ENCODE assay signal across 16 cellular contexts in the genomic region with DNA sequence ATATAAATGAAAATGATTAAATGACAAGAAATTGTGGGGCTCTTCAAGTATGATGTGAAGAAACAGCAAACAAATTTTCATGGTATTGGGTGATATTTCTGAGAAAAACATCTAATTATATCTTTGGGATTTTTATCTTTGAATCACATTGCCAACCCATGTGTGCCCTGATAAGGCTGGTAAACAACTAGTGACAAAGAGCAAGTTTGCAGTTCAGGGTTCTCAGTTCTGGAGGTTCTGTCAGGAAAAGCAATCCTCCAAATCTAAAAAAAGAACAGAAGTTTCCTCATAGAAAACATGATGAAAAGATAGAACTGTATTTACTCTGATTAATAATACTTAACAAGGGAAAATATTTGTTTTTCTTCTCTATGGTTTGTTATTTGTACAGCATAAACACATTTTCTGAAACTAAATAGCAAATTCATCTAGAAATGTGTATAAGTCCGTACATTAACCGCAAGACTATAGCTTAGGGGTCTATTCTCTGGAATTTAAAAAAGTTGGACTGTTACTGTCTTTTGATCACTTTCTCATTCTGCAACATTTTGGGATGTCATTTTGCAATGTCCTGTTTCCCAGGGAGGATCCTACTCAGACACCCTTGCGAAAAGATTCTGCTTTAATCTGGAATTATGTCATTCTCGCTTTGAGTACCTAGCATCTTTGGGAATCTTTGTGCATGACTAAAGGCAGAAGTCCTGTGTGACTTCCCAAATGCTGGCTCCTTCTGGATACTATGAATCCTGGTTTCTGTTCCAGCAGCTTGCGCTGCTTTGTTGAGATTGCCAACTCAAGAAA.
DNase-seq lines count a peak whose midpoint lies in the region; ATAC-seq, FAIRE-seq and TF ChIP-seq lines count a peak whose summit lies in the region.
"Had no signal": no experiment of that assay in that cellular context is flagged by ENCODE, and none has a peak within 500 bp of the region (broad histone marks: within the 10 kb centered on the region; RNA-seq: fewer than 3 reads in every experiment).

No MANE protein-coding gene starts in this region.

- CTCF ChIA-PET in IMR-90 (lab: Yijun Ruan, JAX) = interaction anchor here (1.1 to 3.4 kb wide), 2 partner anchors 551 to 554 kb away, joined by 3 to 21 read pairs; no protein-coding TSS in a partner anchor
- CTCF ChIA-PET in endothelial cell of umbilical vein (lab: Charles Lee) = interaction anchor here (0.6 to 10.0 kb wide), 18 partner anchors 11 to 553 kb away, joined by 3 to 287 read pairs (median 6); partner anchors contain the start of gene ARRDC3
- CTCF ChIA-PET in HepG2 (lab: Yijun Ruan, JAX; ENCODE audit: low intra/inter-chr PET ratio, low total read pairs) = interaction anchor here (1.9 to 3.4 kb wide), 4 partner anchors 65 to 552 kb away, joined by 9 to 64 read pairs (median 11); partner anchors contain the start of gene ARRDC3

- POLR2A ChIA-PET in IMR-90 (lab: Charles Lee; ENCODE audit: unreplicated experiment) (no interaction called here), endothelial cell of umbilical vein (lab: Charles Lee) (no interaction called here), HepG2 (lab: Yijun Ruan, JAX) (interaction anchor here (0.6 kb wide), 1 partner anchor 516 kb away, joined by 3 read pairs; the partner anchor contains the start of gene ARRDC3)

- in situ Hi-C loops in IMR-90 (cut with MboI; ENCODE audit: low sequenced_read_pairs) = loop anchor here (5.0 kb wide), 2 partner anchors 230 to 550 kb away; no protein-coding TSS in a partner anchor
- in situ Hi-C loops in HepG2 (cut with HindIII; ENCODE audit: extremely low pct_ligation_motif_present, low pct_unique_long_range_greater_than_20kb) = loop anchor here (5.0 to 25.0 kb wide), 4 partner anchors 228 to 548 kb away; partner anchors contain the start of gene ARRDC3

- no peak overlapping the region for H3K23ac ChIP-seq in IMR-90 (ENCODE audit: low read depth, low read length)

- no peak overlapping the region for H3K56ac ChIP-seq in IMR-90 (ENCODE audit: extremely low read depth, insufficient read depth, low read length)

- H3K36me3 ChIP-seq in ACC112 (ENCODE audit: insufficient read depth, low read length) (no peaks in the 10 kb centered on the region), IMR-90 (ENCODE audit: control insufficient read depth, insufficient read depth, low read length) (no peaks in the 10 kb centered on the region), endothelial cell of umbilical vein (ENCODE audit: control insufficient read depth in 2 of 2, extremely low read depth in 1 of 2, insufficient read depth in 2 of 2, low read length in 2 of 2) (no peaks in the 10 kb centered on the region), HepG2 (replicated peaks in 1 of 2; ENCODE audit: control insufficient read depth in 1 of 2, insufficient read depth in 2 of 2, low read length in 2 of 2) (no peaks in the 10 kb centered on the region)

- no peak overlapping the region for H3K9ac ChIP-seq in IMR-90 (ENCODE audit: low read depth, low read length)
- H3K9ac ChIP-seq in endothelial cell of umbilical vein (replicated peaks; ENCODE audit: extremely low read depth, insufficient read depth, low read length) = no peak overlapping the region
- no peak overlapping the region for H3K9ac ChIP-seq in HepG2 (ENCODE audit: insufficient read depth, low read depth, low read length)

- no peak overlapping the region for H4K5ac ChIP-seq in IMR-90 (ENCODE audit: low read depth, low read length)

- H3K4me2 ChIP-seq in IMR-90 (ENCODE audit: low read depth, low read length) (no peak overlapping the region), endothelial cell of umbilical vein (ENCODE audit: insufficient read depth, low read length) (no peak overlapping the region), HepG2 (ENCODE audit: low read depth, low read length) (peak overlapping the region; percentile 51)

- no peak overlapping the region for H2BK120ac ChIP-seq in IMR-90 (ENCODE audit: low read depth, low read length)

- H2AK5ac ChIP-seq in IMR-90 (ENCODE audit: low read depth, low read length) = no peak overlapping the region

- intact Hi-C loops in IMR-90 (cut with micrococcal nuclease) = loop anchor here (1.0 to 5.0 kb wide), 4 partner anchors 66 to 552 kb away; partner anchors contain the start of gene ARRDC3
- intact Hi-C loops in endothelial cell of umbilical vein (cut with micrococcal nuclease) = loop anchor here (1.0 to 2.0 kb wide), 5 partner anchors 66 to 552 kb away; no protein-coding TSS in a partner anchor
- intact Hi-C loops in HepG2 (cut with micrococcal nuclease; ENCODE audit: unreplicated experiment) = loop anchor here (1.0 to 2.0 kb wide), 6 partner anchors 32 to 552 kb away; no protein-coding TSS in a partner anchor

- H4K91ac ChIP-seq in IMR-90 (ENCODE audit: insufficient read depth, low read depth, low read length) = no peak overlapping the region

- no peak overlapping the region for H3K27ac ChIP-seq in ACC112 (ENCODE audit: low read depth, low read length)
- H3K27ac ChIP-seq in IMR-90 (ENCODE audit: insufficient read depth, low read length) = no peak overlapping the region
- no peak overlapping the region for H3K27ac ChIP-seq in endothelial cell of umbilical vein (ENCODE audit: insufficient read depth, low read depth, low read length)
- H3K27ac ChIP-seq in HepG2 (ENCODE audit: extremely low read length, insufficient read depth, low read length) = peak overlapping the region; percentile 24
- H3K27ac ChIP-seq: foreskin keratinocyte had no signal

- H3K14ac ChIP-seq in IMR-90 (replicated peaks; ENCODE audit: low read depth, low read length) = no peak overlapping the region

- peak; percentile 8 for DNase-seq in IMR-90
- peak; percentile 75 for DNase-seq in endothelial cell of umbilical vein (ENCODE audit: low read depth, low spot score)
- peak; percentile 71 for DNase-seq in HepG2 (ENCODE audit: low spot score)
- no peak for DNase-seq in DMS153 treated with DMSO at 0.1 percent for 48 hours (lab: John Stamatoyannopoulos, UW; ENCODE audit: unreplicated experiment)
- DNase-seq: activated B cell treated with CpG ODN at 0.5 μM for 24 hours; activated T-cell treated with anti-CD3 and anti-CD28 coated beads, Interleukin-2, amount 50 U/mL, for 48 hours; CD4-positive, alpha-beta T cell; DMS79; left colon; Right ventricle myocardium superior; stimulated activated CD4-positive, alpha-beta T cell treated with anti-CD3 and anti-CD28 coated beads, Interleukin-15, amount 100 ng/mL, for 24 hours had no signal

- TF ChIP-seq CTCF in IMR-90 (conservative IDR thresholded peaks at IDR 0.05; ENCODE audit: low read depth, low read length) (no peak), endothelial cell of umbilical vein (IDR thresholded peaks at IDR 0.05; ENCODE audit: extremely low read depth in 1 of 2, insufficient read depth in 1 of 2, low read depth in 1 of 2, low read length in 2 of 2) (no peak), HepG2 (CRISPR knock-in tag; IDR thresholded peaks at IDR 0.05) (no peak)

- no peak overlapping the region for H2BK15ac ChIP-seq in IMR-90 (ENCODE audit: low read depth, low read length)

- dilution Hi-C loops in IMR-90 (cut with HindIII; ENCODE audit: low sequenced_read_pairs, unreplicated experiment) = loop anchor here (25.0 kb wide), 1 partner anchor 545 kb away; no protein-coding TSS in a partner anchor
- dilution Hi-C loops in endothelial cell of umbilical vein (cut with MboI; ENCODE audit: extremely low pct_ligation_motif_present, low sequenced_read_pairs) = no loop called here

- H4K8ac ChIP-seq in IMR-90 (ENCODE audit: low read depth in 2 of 2, low read length in 2 of 2) = no peak overlapping the region

- no peaks in the 10 kb centered on the region for H3K9me1 ChIP-seq in IMR-90 (ENCODE audit: insufficient read depth, low read length)
- no peaks in the 10 kb centered on the region for H3K9me1 ChIP-seq in endothelial cell of umbilical vein (replicated peaks; ENCODE audit: control insufficient read depth, extremely low read depth, insufficient read depth, low read length)

- BruUV-seq in IMR-90 (replicated peaks; lab: Mats Ljungman, UMichigan) = no TSS peak
- no TSS peak for BruUV-seq in endothelial cell of umbilical vein (replicated peaks; lab: Mats Ljungman, UMichigan)
- no TSS peak for BruUV-seq in HepG2 (replicated peaks; lab: Mats Ljungman, UMichigan)

- H2AK9ac ChIP-seq in IMR-90 (replicated peaks; ENCODE audit: low read depth, low read length, poor library complexity) = no peak overlapping the region

- no CpG with 5 or more reads among the region's 5 CpGs for WGBS in IMR-90 (ENCODE audit: extremely low coverage in 2 of 2, insufficient read length in 1 of 2), 2 experiments
- WGBS in HepG2 (ENCODE audit: low lambda C conversion rate) = 27% methylated on average over 5 of the region's 5 CpGs

- H3K9me3 ChIP-seq in IMR-90 (ENCODE audit: control insufficient read depth, insufficient read depth, low read length) (no peaks in the 10 kb centered on the region), endothelial cell of umbilical vein (replicated peaks; ENCODE audit: control insufficient read depth, insufficient read depth, low read length) (no peaks in the 10 kb centered on the region), HepG2 (ENCODE audit: low read length) (no peaks in the 10 kb centered on the region)

- H3K27me3 ChIP-seq in ACC112 (ENCODE audit: insufficient read depth, low read length) (no peaks in the 10 kb centered on the region), IMR-90 (ENCODE audit: control insufficient read depth, insufficient read depth, low read length) (no peaks in the 10 kb centered on the region), endothelial cell of umbilical vein (ENCODE audit: control insufficient read depth in 2 of 2, insufficient read depth in 2 of 2, low read length in 2 of 2) (no peaks in the 10 kb centered on the region), HepG2 (ENCODE audit: control insufficient read depth in 1 of 2, insufficient read depth in 2 of 2, low read length in 2 of 2) (no peaks in the 10 kb centered on the region)
- H3K27me3 ChIP-seq: foreskin keratinocyte had no signal

- ATAC-seq in IMR-90 (ENCODE audit: low read depth) (no peak), HepG2 (peak; percentile 90), GM18907 (IDR thresholded peaks at IDR 0.05; ENCODE audit: unreplicated experiment) (no peak), HG03045 (IDR thresholded peaks at IDR 0.05; ENCODE audit: unreplicated experiment) (no peak), HG03159 (IDR thresholded peaks at IDR 0.05; ENCODE audit: unreplicated experiment) (no peak)

- H4K20me1 ChIP-seq in IMR-90 (ENCODE audit: insufficient read depth, low read length) (no peaks in the 10 kb centered on the region), endothelial cell of umbilical vein (replicated peaks; ENCODE audit: control insufficient read depth, extremely low read depth, insufficient read depth, low read length) (no peaks in the 10 kb centered on the region), HepG2 (ENCODE audit: insufficient read depth, low read length) (no peaks in the 10 kb centered on the region)

- no peak overlapping the region for H3K4me3 ChIP-seq in ACC112 (ENCODE audit: low read depth, low read length)
- H3K4me3 ChIP-seq in IMR-90 (ENCODE audit: insufficient read depth, low read depth, low read length) = no peak overlapping the region
- H3K4me3 ChIP-seq in endothelial cell of umbilical vein (replicated peaks in 1 of 3; ENCODE audit: insufficient read depth in 1 of 3, low read depth in 1 of 3, low read length in 3 of 3) = no peak overlapping the region
- peak overlapping the region in 2 of 3 experiments; percentile 0 to 1; a peak in 2 of 6 replicates for H3K4me3 ChIP-seq in HepG2 (replicated peaks in 1 of 3; ENCODE audit: insufficient read depth in 1 of 3, low read depth in 2 of 3, low read length in 3 of 3)

- TF ChIP-seq RAD21 in IMR-90 (IDR thresholded peaks at IDR 0.05; ENCODE audit: low read length) (no peak), HepG2 (CRISPR knock-in tag; IDR thresholded peaks at IDR 0.05) (no peak)

- H2BK5ac ChIP-seq in IMR-90 (ENCODE audit: low read depth, low read length, poor library complexity, severe bottlenecking) = no peak overlapping the region

- TF ChIP-seq EP300 in HepG2 (IDR thresholded peaks at IDR 0.05; ENCODE audit: low read depth in 2 of 2, low read length in 2 of 2) = peak in 1 of 2 experiments; percentile 89; a peak in 2 of 4 replicates
- peak; percentile 53; the same call in 1 of the 2 replicates for TF ChIP-seq EP300 in HepG2 (CRISPR knock-in tag; IDR thresholded peaks at IDR 0.05; ENCODE audit: borderline replicate concordance)

- H3K4me1 ChIP-seq in ACC112 (ENCODE audit: control insufficient read depth, insufficient read depth, low read length, unreplicated experiment) (no peaks in the 10 kb centered on the region), IMR-90 (ENCODE audit: control insufficient read depth, insufficient read depth, low read length) (no peaks in the 10 kb centered on the region; the same call in 1 of the 2 replicates), endothelial cell of umbilical vein (ENCODE audit: control insufficient read depth, extremely low read depth, insufficient read depth, low read length) (no peaks in the 10 kb centered on the region), HepG2 (ENCODE audit: insufficient read depth, low read length) (peaks cover 23% of the 10 kb centered on the region)
- H3K4me1 ChIP-seq: foreskin keratinocyte had no signal

- H2BK20ac ChIP-seq in IMR-90 (ENCODE audit: low read depth, low read length) = no peak overlapping the region

- H3K79me1 ChIP-seq in IMR-90 (ENCODE audit: low read depth in 1 of 2, low read length in 2 of 2) = no peaks in the 10 kb centered on the region

- peak overlapping the region; percentile 30 for H2AFZ ChIP-seq in ACC112 (ENCODE audit: low read length, unreplicated experiment)
- H2AFZ ChIP-seq in IMR-90 (replicated peaks; ENCODE audit: low read length, poor library complexity) = no peak overlapping the region
- H2AFZ ChIP-seq in endothelial cell of umbilical vein (ENCODE audit: low read depth, low read length) = no peak overlapping the region
- H2AFZ ChIP-seq in HepG2 (ENCODE audit: low read length) = no peak overlapping the region

- H3K4ac ChIP-seq in IMR-90 (ENCODE audit: low read depth, low read length) = no peak overlapping the region

- TF ChIP-seq POLR2A in IMR-90 (IDR thresholded peaks at IDR 0.05; ENCODE audit: low read depth, low read length) (no peak), endothelial cell of umbilical vein (IDR thresholded peaks at IDR 0.05; ENCODE audit: low read depth, low read length) (no peak), HepG2 (IDR thresholded peaks at IDR 0.05; ENCODE audit: insufficient read depth in 1 of 2, low read depth in 2 of 2, low read length in 2 of 2) (no peak)

- no peak overlapping the region for H3K18ac ChIP-seq in IMR-90 (ENCODE audit: low read depth, low read length)

- H3K79me2 ChIP-seq in ACC112 (ENCODE audit: control insufficient read depth, insufficient read depth, low read length, unreplicated experiment) (no peaks in the 10 kb centered on the region), endothelial cell of umbilical vein (ENCODE audit: control insufficient read depth, insufficient read depth, low read length) (no peaks in the 10 kb centered on the region), HepG2 (ENCODE audit: insufficient read depth, low read length) (no peaks in the 10 kb centered on the region)

- no peak for FAIRE-seq in endothelial cell of umbilical vein (lab: Jason Lieb, UNC)
- FAIRE-seq in HepG2 (lab: Jason Lieb, UNC) = peak; percentile 72

Comparison
In these comparisons a context has a peak if more than half of its experiments do, and no peak if none do; other contexts are left out.
1. H3K4me3 ChIP-seq: peak in HepG2 (2 of 3); none in ACC112 (single experiment), IMR-90 (single experiment) and endothelial cell of umbilical vein (0 of 3).